16 cellular contexts compared by ENCODE assay signal in genomic region chr15:73969151-73969759, GRCh38.
"Had no signal": no experiment of that assay in that cellular context is flagged by ENCODE, and none has a peak within 500 bp of the region (broad histone marks: within the 10 kb centered on the region; RNA-seq: fewer than 3 reads in every experiment).

No MANE protein-coding gene starts in this region.

- H3K27ac Mint-ChIP-seq: nephron; stimulated activated naive CD8-positive, alpha-beta T cell treated with anti-CD3 and anti-CD28 coated beads, Interleukin-15, Interleukin-2, amounts not matched to agents 100 ng/mL and 50 ng/mL, for 24 hours; WTC11 had no signal

- H3K36me3 Mint-ChIP-seq: WTC11 had no signal

- H3K4me3 Mint-ChIP-seq: nephron; stimulated activated naive CD8-positive, alpha-beta T cell treated with anti-CD3 and anti-CD28 coated beads, Interleukin-15, Interleukin-2, amounts not matched to agents 100 ng/mL and 50 ng/mL, for 24 hours; WTC11 had no signal

- H3K9me3 Mint-ChIP-seq: nephron; stimulated activated naive CD8-positive, alpha-beta T cell treated with anti-CD3 and anti-CD28 coated beads, Interleukin-15, Interleukin-2, amounts not matched to agents 100 ng/mL and 50 ng/mL, for 24 hours had no signal

- H3K4me3 ChIP-seq: cardiac muscle cell, prostate gland, smooth muscle cell, upper lobe of left lung had no signal

- ATAC-seq: activated naive CD4-positive, alpha-beta T cell treated with anti-CD3 and anti-CD28 coated beads, Interleukin-2, amount 50 U/mL, for 72 hours; right cardiac atrium; WTC11 had no signal

- H3K27ac ChIP-seq: cardiac muscle cell, prostate gland, upper lobe of left lung had no signal

- H3K4me2 ChIP-seq: smooth muscle cell had no signal

- H3K27me3 ChIP-seq: cardiac muscle cell, upper lobe of left lung had no signal

- H3K9me3 ChIP-seq: prostate gland, upper lobe of left lung had no signal

- DNase-seq: activated CD4-positive, alpha-beta T cell treated with anti-CD3 and anti-CD28 coated beads for 48 hours; foreskin fibroblast; hypothalamus; kidney glomerular epithelial cell; mesendoderm; occipital lobe; right cardiac atrium; SW 1271 had no signal

- H3K36me3 ChIP-seq: cardiac muscle cell, prostate gland, upper lobe of left lung had no signal
